28 cellular contexts compared by ENCODE assay signal in the genomic region with DNA sequence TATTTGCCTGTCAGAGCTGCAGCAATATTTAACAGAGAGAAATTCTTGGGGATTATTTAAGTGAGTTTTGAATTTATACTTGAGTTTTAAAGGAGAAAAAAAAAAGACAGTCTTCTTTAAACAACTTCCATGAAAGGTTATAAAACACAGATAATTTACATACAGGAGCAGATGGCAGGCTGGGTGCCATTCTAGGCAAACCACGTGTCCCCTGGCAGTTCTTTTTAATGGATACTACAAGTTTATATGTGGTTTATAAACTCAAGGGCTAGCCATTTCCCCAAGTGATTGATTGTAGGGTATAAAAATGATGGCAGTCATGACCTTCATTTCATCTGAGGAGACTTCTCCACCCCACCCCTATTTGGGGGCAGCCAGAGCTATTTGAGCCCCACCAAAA.
"Had no signal": no experiment of that assay in that cellular context is flagged by ENCODE, and none has a peak within 500 bp of the region (broad histone marks: within the 10 kb centered on the region; RNA-seq: fewer than 3 reads in every experiment).

No MANE protein-coding gene starts in this region.

- ATAC-seq: activated CD4-positive, alpha-beta T cell treated with anti-CD3 and anti-CD28 coated beads for 36 hours; activated CD8-positive, alpha-beta memory T cell treated with anti-CD3 and anti-CD28 coated beads, Interleukin-2, amount 10 ng/mL, durations not matched to agents 7 days and 5 days; activated CD8-positive, alpha-beta T cell treated with anti-CD3 and anti-CD28 coated beads, Interleukin-2, amount 10 ng/mL, durations not matched to agents 7 days and 5 days; activated naive CD8-positive, alpha-beta T cell treated with anti-CD3 and anti-CD28 coated beads, Interleukin-2, amount 50 U/mL, for 24 hours; body of pancreas; esophagus mucosa; T-helper 17 cell had no signal

- DNase-seq: activated CD4-positive, alpha-beta memory T cell treated with anti-CD3 and anti-CD28 coated beads for 36 hours; activated CD4-positive, alpha-beta T cell treated with anti-CD3 and anti-CD28 coated beads for 36 hours; activated CD4-positive, alpha-beta T cell treated with anti-CD3 and anti-CD28 coated beads, Interleukin-2, amount 10 ng/mL, durations not matched to agents 24 days and 14 days; activated CD4-positive, CD25-positive, alpha-beta regulatory T cell; activated CD4-positive, CD25-positive, alpha-beta regulatory T cell treated with anti-CD3 and anti-CD28 coated beads, Interleukin-2, amount 50 U/mL, for 72 hours; activated CD8-positive, alpha-beta memory T cell treated with anti-CD3 and anti-CD28 coated beads, Interleukin-2, amount 10 ng/mL, durations not matched to agents 7 days and 5 days; activated CD8-positive, alpha-beta memory T cell treated with anti-CD3 and anti-CD28 coated beads, Interleukin-2, amount 50 U/mL, for 4 hours; activated CD8-positive, alpha-beta T cell treated with anti-CD3 and anti-CD28 coated beads, Interleukin-2, amount 10 ng/mL, durations not matched to agents 7 days and 5 days; activated effector memory CD4-positive, alpha-beta T cell treated with anti-CD3 and anti-CD28 coated beads, Interleukin-2, amount 50 U/mL, for 16 hours; activated naive CD4-positive, alpha-beta T cell treated with anti-CD3 and anti-CD28 coated beads for 36 hours; activated naive CD8-positive, alpha-beta T cell treated with anti-CD3 and anti-CD28 coated beads for 36 hours; activated naive CD8-positive, alpha-beta T cell treated with anti-CD3 and anti-CD28 coated beads, Interleukin-2, amount 50 U/mL, for 24 hours; activated T-cell treated with anti-CD3 and anti-CD28 coated beads, Interleukin-2, amount 50 U/mL, for 1 hour; activated T-cell treated with anti-CD3 and anti-CD28 coated beads, Interleukin-2, amount 50 U/mL, for 48 hours; adrenal gland; amygdala; aorta; body of pancreas; caudate nucleus; effector memory CD4-positive, alpha-beta T cell; endodermal cell; foreskin fibroblast; T-helper 1 cell; T-helper 17 cell had no signal

- FAIRE-seq: colon, frontal cortex had no signal

- H3K36me3 ChIP-seq: adrenal gland had no signal

- H3K4me1 ChIP-seq: adrenal gland, body of pancreas had no signal

- H3K4me3 ChIP-seq: adrenal gland, body of pancreas, dorsolateral prefrontal cortex had no signal

- H3K27ac ChIP-seq: adrenal gland, body of pancreas had no signal

- H3K9me3 ChIP-seq: adrenal gland, body of pancreas had no signal
